Comparison of ENCODE assay signal across 1 cellular context in genomic region chr12:28021704-28022103, GRCh38.
TF ChIP-seq lines count a peak whose summit lies in the region.

No MANE protein-coding gene starts in this region.

TF ChIP-seq in HepG2, 621 proteins besides CTCF, POLR2A, EP300 and RAD21 (continued from another document and continues in another):
- TF ChIP-seq ZNF18 (CRISPR knock-in tag; IDR thresholded peaks at IDR 0.05; ENCODE audit: insufficient replicate concordance), result no peak
- no peak for TF ChIP-seq SP1 (IDR thresholded peaks at IDR 0.05)
- no peak for TF ChIP-seq SP1 (CRISPR knock-in tag; IDR thresholded peaks at IDR 0.05)
- no peak for TF ChIP-seq NPAS2 (CRISPR knock-in tag; IDR thresholded peaks at IDR 0.05; ENCODE audit: borderline replicate concordance)
- no peak for TF ChIP-seq ZNF83 (CRISPR knock-in tag; IDR thresholded peaks at IDR 0.05; ENCODE audit: borderline replicate concordance)
- TF ChIP-seq IRF1 (CRISPR knock-in tag; IDR thresholded peaks at IDR 0.05; ENCODE audit: low read depth), result no peak
- no peak for TF ChIP-seq ZBTB42 (CRISPR knock-in tag; IDR thresholded peaks at IDR 0.05)
- no peak for TF ChIP-seq NFIB (CRISPR knock-in tag; IDR thresholded peaks at IDR 0.05; ENCODE audit: borderline replicate concordance)
- TF ChIP-seq GATAD2A (CRISPR knock-in tag; IDR thresholded peaks at IDR 0.05), result peak; percentile 79
- TF ChIP-seq ZNF484 (CRISPR knock-in tag; IDR thresholded peaks at IDR 0.05; ENCODE audit: borderline replicate concordance, low read depth), result no peak
- TF ChIP-seq ETV5 (CRISPR knock-in tag; IDR thresholded peaks at IDR 0.05; ENCODE audit: borderline replicate concordance), result peak; percentile 78; the same call in 1 of the 2 replicates
- TF ChIP-seq ZBTB37 (CRISPR knock-in tag; IDR thresholded peaks at IDR 0.05), result no peak
- no peak for TF ChIP-seq ZNF562 (CRISPR knock-in tag; IDR thresholded peaks at IDR 0.05; ENCODE audit: borderline replicate concordance)
- no peak for TF ChIP-seq ZBTB7A (CRISPR knock-in tag; IDR thresholded peaks at IDR 0.05)
- no peak for TF ChIP-seq XBP1 (CRISPR knock-in tag; IDR thresholded peaks at IDR 0.05)
- peak; percentile 80 for TF ChIP-seq PAXIP1 (CRISPR knock-in tag; conservative IDR thresholded peaks at IDR 0.05)
- TF ChIP-seq ARNT (IDR thresholded peaks at IDR 0.05), result no peak
- TF ChIP-seq U2AF2 (IDR thresholded peaks at IDR 0.05; ENCODE audit: low read depth, low read length), result no peak
- TF ChIP-seq ZNF558 (CRISPR knock-in tag; IDR thresholded peaks at IDR 0.05; ENCODE audit: borderline replicate concordance), result no peak
- TF ChIP-seq TIGD3 (CRISPR knock-in tag; IDR thresholded peaks at IDR 0.05; ENCODE audit: borderline replicate concordance), result no peak
- TF ChIP-seq MXD1 (CRISPR knock-in tag; IDR thresholded peaks at IDR 0.05), result no peak
- TF ChIP-seq ZNF225 (CRISPR knock-in tag; IDR thresholded peaks at IDR 0.05), result no peak
- TF ChIP-seq TBX3 (IDR thresholded peaks at IDR 0.05; ENCODE audit: borderline replicate concordance), result peak; percentile 75
- no peak for TF ChIP-seq ZNF724P (CRISPR knock-in tag; IDR thresholded peaks at IDR 0.05; ENCODE audit: borderline replicate concordance)
- TF ChIP-seq SP5 (CRISPR knock-in tag; IDR thresholded peaks at IDR 0.05; ENCODE audit: borderline replicate concordance, low read depth), result peak; percentile 19; the same call in 1 of the 2 replicates
- TF ChIP-seq KAT7 (CRISPR knock-in tag; IDR thresholded peaks at IDR 0.05; ENCODE audit: borderline replicate concordance), result no peak
- no peak for TF ChIP-seq SNAPC4 (CRISPR knock-in tag; IDR thresholded peaks at IDR 0.05)
- TF ChIP-seq HNF4G (IDR thresholded peaks at IDR 0.05; ENCODE audit: borderline replicate concordance, low read depth, low read length), result no peak
- TF ChIP-seq HNF4G (CRISPR knock-in tag; IDR thresholded peaks at IDR 0.05; ENCODE audit: borderline replicate concordance, low read depth), result no peak
- no peak for TF ChIP-seq THAP7 (CRISPR knock-in tag; IDR thresholded peaks at IDR 0.05)
- TF ChIP-seq SNAPC2 (CRISPR knock-in tag; IDR thresholded peaks at IDR 0.05), result no peak
- no peak for TF ChIP-seq ZNF501 (CRISPR knock-in tag; IDR thresholded peaks at IDR 0.05)
- TF ChIP-seq ZBTB14 (CRISPR knock-in tag; IDR thresholded peaks at IDR 0.05), result no peak
- TF ChIP-seq ZSCAN21 (CRISPR knock-in tag; IDR thresholded peaks at IDR 0.05; ENCODE audit: borderline replicate concordance), result no peak
- no peak for TF ChIP-seq ZNF34 (CRISPR knock-in tag; IDR thresholded peaks at IDR 0.05; ENCODE audit: borderline replicate concordance)
- peak; percentile 85; the same call in 1 of the 2 replicates for TF ChIP-seq HMG20A (CRISPR knock-in tag; IDR thresholded peaks at IDR 0.05; ENCODE audit: borderline replicate concordance)
- no peak for TF ChIP-seq ZNF740 (CRISPR knock-in tag; IDR thresholded peaks at IDR 0.05)
- no peak for TF ChIP-seq ZNF777 (CRISPR knock-in tag; IDR thresholded peaks at IDR 0.05)
- no peak for TF ChIP-seq ZSCAN9 (CRISPR knock-in tag; IDR thresholded peaks at IDR 0.05; ENCODE audit: borderline replicate concordance)
- TF ChIP-seq DRAP1 (CRISPR knock-in tag; IDR thresholded peaks at IDR 0.05), result no peak
- TF ChIP-seq REST (IDR thresholded peaks at IDR 0.05; ENCODE audit: borderline replicate concordance in 1 of 2, low read depth in 1 of 2, low read length in 2 of 2), result no peak
